Comparison of ENCODE assay signal across 10 cellular contexts in genomic region chr2:64202206-64202864, GRCh38. TPM values are rescaled to one million over a fixed set of nuclear protein-coding genes. Genes with fewer than 3 reads are reported as not detected.
A peak's percentile ranks its signal among the peaks of the same experiment; 100 is the strongest.
DNase-seq lines count a peak whose midpoint lies in the region; ATAC-seq and TF ChIP-seq lines count a peak whose summit lies in the region.
"Had no signal": no experiment of that assay in that cellular context is flagged by ENCODE, and none has a peak within 500 bp of the region (broad histone marks: within the 10 kb centered on the region; RNA-seq: fewer than 3 reads in every experiment).

No MANE protein-coding gene starts in this region.

- intact Hi-C loops in sigmoid colon (cut with DNase I) = loop anchor here (1.0 kb wide), 1 partner anchor 58 kb away; the partner anchor contains the start of gene PELI1
- intact Hi-C loops in CD8-positive, alpha-beta T cell (cut with DNase I, micrococcal nuclease) = loop anchor here in 1 of 2 experiments (5.0 kb wide), 1 partner anchor 125 kb away; no protein-coding TSS in a partner anchor

- peaks cover 69 to 81% (median 71%) of the 10 kb centered on the region in 3 donors for H3K4me1 Mint-ChIP-seq in T-cell
- peaks cover 62% of the 10 kb centered on the region for H3K4me1 Mint-ChIP-seq in CD8-positive, alpha-beta T cell (ENCODE audit: low read depth)

- H3K27ac Mint-ChIP-seq in T-cell = peak overlapping the region; percentile 91 to 96
- no peak overlapping the region for H3K27ac Mint-ChIP-seq in CD8-positive, alpha-beta T cell

- ATAC-seq in T-cell (replicated peaks in 1 of 4) (peak in 1 of 4 experiments; percentile 20), GM19351 (IDR thresholded peaks at IDR 0.05; ENCODE audit: unreplicated experiment) (no peak)
- ATAC-seq in CD8-positive, alpha-beta T cell = no peak
- ATAC-seq: Panc1 had no signal

- CTCF ChIA-PET in T-cell (lab: Charles Lee) = interaction anchor here in 1 of 2 donors (0.6 to 0.7 kb wide), 2 partner anchors 104 to 715 kb away, joined by 3 read pairs; no protein-coding TSS in a partner anchor
- CTCF ChIA-PET in CD8-positive, alpha-beta T cell (lab: Charles Lee) = no interaction called here

- TF ChIP-seq POLR2A in sigmoid colon (IDR thresholded peaks at IDR 0.05) = no peak

- H3K36me3 ChIP-seq in fibroblast of lung (ENCODE audit: control insufficient read depth, insufficient read depth, low read length) = no peaks in the 10 kb centered on the region
- no peaks in the 10 kb centered on the region for H3K36me3 ChIP-seq in sigmoid colon
- H3K36me3 ChIP-seq in CD8-positive, alpha-beta T cell (ENCODE audit: insufficient read depth, low read length) = no peaks in the 10 kb centered on the region

- H3K4me1 ChIP-seq in fibroblast of lung (ENCODE audit: control insufficient read depth, extremely low read depth, insufficient read depth, low read length) = peaks cover 16% of the 10 kb centered on the region
- H3K4me1 ChIP-seq in sigmoid colon = peaks cover 0 to 41% (median 36%) of the 10 kb centered on the region in 4 donors
- peaks cover 29% of the 10 kb centered on the region for H3K4me1 ChIP-seq in CD8-positive, alpha-beta T cell (ENCODE audit: insufficient read depth, low read length)

- no peaks in the 10 kb centered on the region for H3K9me3 Mint-ChIP-seq in T-cell
- H3K9me3 Mint-ChIP-seq in CD8-positive, alpha-beta T cell = no peaks in the 10 kb centered on the region

- H3K4me3 Mint-ChIP-seq in T-cell = no peak overlapping the region
- no peak overlapping the region for H3K4me3 Mint-ChIP-seq in CD8-positive, alpha-beta T cell

- no peaks in the 10 kb centered on the region for H3K79me2 ChIP-seq in fibroblast of lung (ENCODE audit: control insufficient read depth, insufficient read depth, low read length)

- 17 to 45% methylated on average over 4 of the region's 4 CpGs for WGBS in sigmoid colon, 2 donors

- H3K4me3 ChIP-seq in fibroblast of lung (replicated peaks in 1 of 4; ENCODE audit: control extremely low read depth in 1 of 4, insufficient read depth in 1 of 4, low read depth in 3 of 4, low read length in 4 of 4) = no peak overlapping the region
- H3K4me3 ChIP-seq in sigmoid colon = no peak overlapping the region
- no peak overlapping the region for H3K4me3 ChIP-seq in CD8-positive, alpha-beta T cell (ENCODE audit: low read depth, low read length)

- H3K27ac ChIP-seq in fibroblast of lung (ENCODE audit: insufficient read depth, low read length) = no peak overlapping the region
- peak overlapping the region; percentile 84 to 91 (median 87) for H3K27ac ChIP-seq in sigmoid colon
- no peak overlapping the region for H3K27ac ChIP-seq in CD8-positive, alpha-beta T cell (ENCODE audit: low read depth, low read length)

- no peak overlapping the region for H2AFZ ChIP-seq in fibroblast of lung (ENCODE audit: low read length)

- peak in 3 of 4 donors; percentile 74 to 95 (median 80) for TF ChIP-seq EP300 in sigmoid colon (IDR thresholded peaks at IDR 0.05)

- POLR2A ChIA-PET in T-cell (lab: Charles Lee) = interaction anchor here (0.6 to 1.1 kb wide), 3 partner anchors 10 to 56 kb away, joined by 3 to 4 read pairs (median 3); no protein-coding TSS in a partner anchor
- POLR2A ChIA-PET in CD8-positive, alpha-beta T cell (lab: Charles Lee) = no interaction called here

- DNase-seq in H4 (ENCODE audit: low spot score) (peak; percentile 67), T-cell (no peak), fibroblast of lung (ENCODE audit: low read depth in 2 of 2) (peak in 1 of 2 donors; percentile 97), sigmoid colon (no peak), CD1c-positive myeloid dendritic cell (ENCODE audit: extremely low spot score) (no peak), NCI-H1048 (lab: John Stamatoyannopoulos, UW) (no peak)
- DNase-seq in CD8-positive, alpha-beta T cell = no peak
- DNase-seq: left cardiac atrium had no signal

- TF ChIP-seq CTCF in fibroblast of lung (conservative IDR thresholded peaks at IDR 0.05 in 1 of 2, IDR thresholded peaks at IDR 0.05 in 1 of 2; ENCODE audit: low read depth in 1 of 2, low read length in 2 of 2) (no peak), sigmoid colon (IDR thresholded peaks at IDR 0.05) (no peak)
- TF ChIP-seq CTCF in CD8-positive, alpha-beta T cell (IDR thresholded peaks at IDR 0.05) = no peak

- no peaks in the 10 kb centered on the region for H4K20me1 ChIP-seq in fibroblast of lung (ENCODE audit: control insufficient read depth, extremely low read depth, insufficient read depth, low read length)

- H3K9me3 ChIP-seq in fibroblast of lung (ENCODE audit: control insufficient read depth, insufficient read depth, low read depth, low read length) = no peaks in the 10 kb centered on the region
- no peaks in the 10 kb centered on the region for H3K9me3 ChIP-seq in sigmoid colon
- H3K9me3 ChIP-seq in CD8-positive, alpha-beta T cell (ENCODE audit: low read length) = no peaks in the 10 kb centered on the region

- no peaks in the 10 kb centered on the region for H3K36me3 Mint-ChIP-seq in T-cell
- no peaks in the 10 kb centered on the region for H3K36me3 Mint-ChIP-seq in CD8-positive, alpha-beta T cell

- H3K27me3 Mint-ChIP-seq in T-cell = no peaks in the 10 kb centered on the region
- H3K27me3 Mint-ChIP-seq in CD8-positive, alpha-beta T cell (ENCODE audit: low read depth) = no peaks in the 10 kb centered on the region

- H3K27me3 ChIP-seq in fibroblast of lung (ENCODE audit: control insufficient read depth, insufficient read depth, low read length) = no peaks in the 10 kb centered on the region
- no peaks in the 10 kb centered on the region for H3K27me3 ChIP-seq in sigmoid colon
- H3K27me3 ChIP-seq in CD8-positive, alpha-beta T cell (ENCODE audit: insufficient read depth, low read length) = no peaks in the 10 kb centered on the region

- H3K4me2 ChIP-seq in fibroblast of lung (ENCODE audit: extremely low read depth, insufficient read depth, low read length) = peak overlapping the region; percentile 54

- no peak overlapping the region for H3K9ac ChIP-seq in fibroblast of lung (ENCODE audit: insufficient read depth, low read length)

RNA-seq across cellular contexts. Expression of gene PELI1, which starts 58.1 kb away (rescaled TPM):
- total RNA-seq in H4 (2014; rRNA removed; shearing (Covaris generic)) = 5.5 and 5.7 TPM in 2 replicates
- 100 to 1,000 TPM in 2 of 5 donors, 10 to 100 TPM in 3; 41.9 to 195 (median 50.4) TPM for total RNA-seq in T-cell
- total RNA-seq in fibroblast of lung = 5.9 and 7.4 TPM in 2 replicates
- 3.6 and 7.7 TPM in 2 replicates for polyA plus RNA-seq in fibroblast of lung
- polyA plus RNA-seq in fibroblast of lung (2012) = 1.8 and 3.5 TPM in 2 replicates
- polyA minus RNA-seq in fibroblast of lung (ENCODE audit: low replicate concordance) = 0.67 and 1.6 TPM in 2 replicates
- total RNA-seq in sigmoid colon = 10 to 100 TPM; 22.0 to 30.8 (median 24.9) TPM
- polyA plus RNA-seq in sigmoid colon = 10 to 100 TPM; 18.6 to 30.5 (median 21.5) TPM
- total RNA-seq in CD8-positive, alpha-beta T cell = 100 to 1,000 TPM; 213 to 216 TPM

Comparison
In these comparisons a context has a peak if more than half of its experiments do, and no peak if none do; other contexts are left out.
1. H3K27ac ChIP-seq: peak in sigmoid colon (4 of 4); none in fibroblast of lung (single experiment) and CD8-positive, alpha-beta T cell (single experiment).